In the genomic region with DNA sequence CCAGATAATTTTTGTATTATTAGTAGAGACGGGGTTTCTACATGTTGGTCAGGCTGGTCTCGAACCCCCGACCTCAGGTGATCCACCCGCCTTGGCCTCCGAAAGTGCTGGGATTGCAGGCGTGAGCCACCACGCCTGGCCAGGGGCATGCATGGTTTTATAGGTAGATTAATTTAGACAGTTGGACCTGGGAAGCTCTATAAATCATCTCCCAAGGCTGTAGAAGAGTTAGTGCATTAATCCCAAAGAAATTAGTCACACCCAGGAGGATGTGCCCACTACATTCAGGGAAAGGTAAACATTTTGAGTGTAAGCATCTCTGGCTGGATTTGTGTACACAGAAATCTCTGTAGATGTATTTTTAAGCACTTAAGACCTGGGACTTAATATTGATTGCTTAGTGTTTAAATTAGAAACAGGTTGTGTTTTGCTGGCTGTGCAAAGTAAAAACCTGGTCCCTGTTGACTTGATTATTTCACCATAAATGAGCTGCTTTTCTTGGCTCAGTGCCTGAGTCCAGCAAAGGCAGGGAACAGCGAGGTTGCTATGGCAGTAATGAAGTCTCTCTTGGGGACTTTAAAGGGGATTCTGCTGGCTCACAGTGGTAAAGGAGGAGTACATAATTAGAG, we compare ENCODE assay signal across 2 cellular contexts.
A peak's percentile ranks its signal among the peaks of the same experiment; 100 is the strongest.
TF ChIP-seq lines count a peak whose summit lies in the region.

No MANE protein-coding gene starts in this region.

TF ChIP-seq in liver, 16 proteins besides CTCF, POLR2A, EP300 and RAD21:
- TF ChIP-seq FOXA2 (IDR thresholded peaks at IDR 0.05), result peak; percentile 73
- TF ChIP-seq RXRA (IDR thresholded peaks at IDR 0.05), result peak; percentile 6 to 59
- peak in 1 of 2 donors; percentile 56 for TF ChIP-seq JUND (IDR thresholded peaks at IDR 0.05)
- TF ChIP-seq SP1 (IDR thresholded peaks at IDR 0.05), result peak; percentile 39
- TF ChIP-seq, protein P1, sequence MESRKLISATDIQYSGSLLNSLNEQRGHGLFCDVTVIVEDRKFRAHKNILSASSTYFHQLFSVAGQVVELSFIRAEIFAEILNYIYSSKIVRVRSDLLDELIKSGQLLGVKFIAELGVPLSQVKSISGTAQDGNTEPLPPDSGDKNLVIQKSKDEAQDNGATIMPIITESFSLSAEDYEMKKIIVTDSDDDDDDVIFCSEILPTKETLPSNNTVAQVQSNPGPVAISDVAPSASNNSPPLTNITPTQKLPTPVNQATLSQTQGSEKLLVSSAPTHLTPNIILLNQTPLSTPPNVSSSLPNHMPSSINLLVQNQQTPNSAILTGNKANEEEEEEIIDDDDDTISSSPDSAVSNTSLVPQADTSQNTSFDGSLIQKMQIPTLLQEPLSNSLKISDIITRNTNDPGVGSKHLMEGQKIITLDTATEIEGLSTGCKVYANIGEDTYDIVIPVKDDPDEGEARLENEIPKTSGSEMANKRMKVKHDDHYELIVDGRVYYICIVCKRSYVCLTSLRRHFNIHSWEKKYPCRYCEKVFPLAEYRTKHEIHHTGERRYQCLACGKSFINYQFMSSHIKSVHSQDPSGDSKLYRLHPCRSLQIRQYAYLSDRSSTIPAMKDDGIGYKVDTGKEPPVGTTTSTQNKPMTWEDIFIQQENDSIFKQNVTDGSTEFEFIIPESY (IDR thresholded peaks at IDR 0.05), result peak; percentile 19
- peak; percentile 45 to 58 for TF ChIP-seq HNF4A (conservative IDR thresholded peaks at IDR 0.05)
- TF ChIP-seq FOXA1 (IDR thresholded peaks at IDR 0.05), result peak; percentile 42
- no peak for TF ChIP-seq ATF3 (IDR thresholded peaks at IDR 0.05)
- TF ChIP-seq, protein P2, sequence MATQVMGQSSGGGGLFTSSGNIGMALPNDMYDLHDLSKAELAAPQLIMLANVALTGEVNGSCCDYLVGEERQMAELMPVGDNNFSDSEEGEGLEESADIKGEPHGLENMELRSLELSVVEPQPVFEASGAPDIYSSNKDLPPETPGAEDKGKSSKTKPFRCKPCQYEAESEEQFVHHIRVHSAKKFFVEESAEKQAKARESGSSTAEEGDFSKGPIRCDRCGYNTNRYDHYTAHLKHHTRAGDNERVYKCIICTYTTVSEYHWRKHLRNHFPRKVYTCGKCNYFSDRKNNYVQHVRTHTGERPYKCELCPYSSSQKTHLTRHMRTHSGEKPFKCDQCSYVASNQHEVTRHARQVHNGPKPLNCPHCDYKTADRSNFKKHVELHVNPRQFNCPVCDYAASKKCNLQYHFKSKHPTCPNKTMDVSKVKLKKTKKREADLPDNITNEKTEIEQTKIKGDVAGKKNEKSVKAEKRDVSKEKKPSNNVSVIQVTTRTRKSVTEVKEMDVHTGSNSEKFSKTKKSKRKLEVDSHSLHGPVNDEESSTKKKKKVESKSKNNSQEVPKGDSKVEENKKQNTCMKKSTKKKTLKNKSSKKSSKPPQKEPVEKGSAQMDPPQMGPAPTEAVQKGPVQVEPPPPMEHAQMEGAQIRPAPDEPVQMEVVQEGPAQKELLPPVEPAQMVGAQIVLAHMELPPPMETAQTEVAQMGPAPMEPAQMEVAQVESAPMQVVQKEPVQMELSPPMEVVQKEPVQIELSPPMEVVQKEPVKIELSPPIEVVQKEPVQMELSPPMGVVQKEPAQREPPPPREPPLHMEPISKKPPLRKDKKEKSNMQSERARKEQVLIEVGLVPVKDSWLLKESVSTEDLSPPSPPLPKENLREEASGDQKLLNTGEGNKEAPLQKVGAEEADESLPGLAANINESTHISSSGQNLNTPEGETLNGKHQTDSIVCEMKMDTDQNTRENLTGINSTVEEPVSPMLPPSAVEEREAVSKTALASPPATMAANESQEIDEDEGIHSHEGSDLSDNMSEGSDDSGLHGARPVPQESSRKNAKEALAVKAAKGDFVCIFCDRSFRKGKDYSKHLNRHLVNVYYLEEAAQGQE (IDR thresholded peaks at IDR 0.05), result peak; percentile 28
- no peak for TF ChIP-seq HNF4G (IDR thresholded peaks at IDR 0.05)
- TF ChIP-seq NR2F2 (IDR thresholded peaks at IDR 0.05), result no peak
- TF ChIP-seq YY1 (IDR thresholded peaks at IDR 0.05), result peak; percentile 91
- TF ChIP-seq EGR1 (IDR thresholded peaks at IDR 0.05; ENCODE audit: low read depth in 2 of 2), result no peak
- TF ChIP-seq TAF1 (conservative IDR thresholded peaks at IDR 0.05), result no peak
- TF ChIP-seq MAX (IDR thresholded peaks at IDR 0.05), result no peak
- no peak for TF ChIP-seq GABPA (IDR thresholded peaks at IDR 0.05 in 1 of 2, conservative IDR thresholded peaks at IDR 0.05 in 1 of 2)

TF ChIP-seq in HepG2, 621 proteins besides CTCF, POLR2A, EP300 and RAD21:
- TF ChIP-seq SKI (IDR thresholded peaks at IDR 0.05; ENCODE audit: partially characterized antibody) (no peak), TRIM22 (IDR thresholded peaks at IDR 0.05) (no peak), STAT5B (CRISPR knock-in tag; IDR thresholded peaks at IDR 0.05) (no peak), TP53 (CRISPR knock-in tag; conservative IDR thresholded peaks at IDR 0.05) (no peak), ZNF343 (CRISPR knock-in tag; IDR thresholded peaks at IDR 0.05) (no peak), HHEX (CRISPR knock-in tag; IDR thresholded peaks at IDR 0.05) (no peak), MTF2 (CRISPR knock-in tag; IDR thresholded peaks at IDR 0.05; ENCODE audit: borderline replicate concordance) (no peak), KDM6A (CRISPR knock-in tag; IDR thresholded peaks at IDR 0.05; ENCODE audit: low read depth) (no peak), HDAC1 (CRISPR knock-in tag; IDR thresholded peaks at IDR 0.05) (no peak), KIAA2018 (CRISPR knock-in tag; IDR thresholded peaks at IDR 0.05; ENCODE audit: borderline replicate concordance) (no peak), KMT2B (CRISPR knock-in tag; IDR thresholded peaks at IDR 0.05) (no peak), ZSCAN9 (CRISPR knock-in tag; IDR thresholded peaks at IDR 0.05; ENCODE audit: borderline replicate concordance) (no peak), SALL2 (CRISPR knock-in tag; IDR thresholded peaks at IDR 0.05) (no peak), MTA3 (CRISPR knock-in tag; IDR thresholded peaks at IDR 0.05) (no peak), ETV5 (CRISPR knock-in tag; IDR thresholded peaks at IDR 0.05; ENCODE audit: borderline replicate concordance) (no peak), NRL (CRISPR knock-in tag; IDR thresholded peaks at IDR 0.05; ENCODE audit: borderline replicate concordance) (no peak)
- TF ChIP-seq, protein P3, sequence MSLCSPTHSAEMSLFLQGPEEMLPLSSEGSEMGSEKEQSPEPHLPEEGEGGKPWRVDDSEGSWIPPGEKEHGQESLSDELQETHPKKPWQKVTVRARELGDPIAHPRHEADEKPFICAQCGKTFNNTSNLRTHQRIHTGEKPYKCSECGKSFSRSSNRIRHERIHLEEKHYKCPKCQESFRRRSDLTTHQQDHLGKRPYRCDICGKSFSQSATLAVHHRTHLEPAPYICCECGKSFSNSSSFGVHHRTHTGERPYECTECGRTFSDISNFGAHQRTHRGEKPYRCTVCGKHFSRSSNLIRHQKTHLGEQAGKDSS (CRISPR knock-in tag; IDR thresholded peaks at IDR 0.05; ENCODE audit: borderline replicate concordance, low read depth), result no peak
